ENCODE assay signal across 1 cellular context in genomic region chr3:160667452-160667851, GRCh38.
A peak's percentile ranks its signal among the peaks of the same experiment; 100 is the strongest.
TF ChIP-seq lines count a peak whose summit lies in the region.

No MANE protein-coding gene starts in this region.

TF ChIP-seq in HEK293, 187 proteins besides CTCF, POLR2A, EP300 and RAD21 (continued from another document):
- TF ChIP-seq ZNF48 (tag by site-specific recombination; IDR thresholded peaks at IDR 0.05): no peak
- TF ChIP-seq ZNF623 (tag by site-specific recombination; IDR thresholded peaks at IDR 0.05): no peak
- TF ChIP-seq ZNF791 (tag by site-specific recombination; IDR thresholded peaks at IDR 0.05): no peak
- no peak for TF ChIP-seq KLF7 (tag by site-specific recombination; IDR thresholded peaks at IDR 0.05; ENCODE audit: borderline replicate concordance)
- TF ChIP-seq ZNF433 (tag by site-specific recombination; IDR thresholded peaks at IDR 0.05; ENCODE audit: low read depth): no peak
- TF ChIP-seq ZNF146 (tag by site-specific recombination; IDR thresholded peaks at IDR 0.05): no peak
- TF ChIP-seq, protein P1, sequence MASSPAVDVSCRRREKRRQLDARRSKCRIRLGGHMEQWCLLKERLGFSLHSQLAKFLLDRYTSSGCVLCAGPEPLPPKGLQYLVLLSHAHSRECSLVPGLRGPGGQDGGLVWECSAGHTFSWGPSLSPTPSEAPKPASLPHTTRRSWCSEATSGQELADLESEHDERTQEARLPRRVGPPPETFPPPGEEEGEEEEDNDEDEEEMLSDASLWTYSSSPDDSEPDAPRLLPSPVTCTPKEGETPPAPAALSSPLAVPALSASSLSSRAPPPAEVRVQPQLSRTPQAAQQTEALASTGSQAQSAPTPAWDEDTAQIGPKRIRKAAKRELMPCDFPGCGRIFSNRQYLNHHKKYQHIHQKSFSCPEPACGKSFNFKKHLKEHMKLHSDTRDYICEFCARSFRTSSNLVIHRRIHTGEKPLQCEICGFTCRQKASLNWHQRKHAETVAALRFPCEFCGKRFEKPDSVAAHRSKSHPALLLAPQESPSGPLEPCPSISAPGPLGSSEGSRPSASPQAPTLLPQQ (tag by site-specific recombination; IDR thresholded peaks at IDR 0.05): no peak
- no peak for TF ChIP-seq HOXD13 (CRISPR knock-in tag; IDR thresholded peaks at IDR 0.05; ENCODE audit: borderline replicate concordance)
- no peak for TF ChIP-seq ZNF521 (tag by site-specific recombination; IDR thresholded peaks at IDR 0.05)
- TF ChIP-seq ZNF23 (tag by site-specific recombination; IDR thresholded peaks at IDR 0.05; ENCODE audit: borderline replicate concordance): no peak
- no peak for TF ChIP-seq SALL2 (tag by site-specific recombination; IDR thresholded peaks at IDR 0.05; ENCODE audit: borderline replicate concordance)
- TF ChIP-seq ZFP37 (tag by site-specific recombination; IDR thresholded peaks at IDR 0.05): peak; percentile 65; the same call in 1 of the 2 replicates
- TF ChIP-seq, protein P2, sequence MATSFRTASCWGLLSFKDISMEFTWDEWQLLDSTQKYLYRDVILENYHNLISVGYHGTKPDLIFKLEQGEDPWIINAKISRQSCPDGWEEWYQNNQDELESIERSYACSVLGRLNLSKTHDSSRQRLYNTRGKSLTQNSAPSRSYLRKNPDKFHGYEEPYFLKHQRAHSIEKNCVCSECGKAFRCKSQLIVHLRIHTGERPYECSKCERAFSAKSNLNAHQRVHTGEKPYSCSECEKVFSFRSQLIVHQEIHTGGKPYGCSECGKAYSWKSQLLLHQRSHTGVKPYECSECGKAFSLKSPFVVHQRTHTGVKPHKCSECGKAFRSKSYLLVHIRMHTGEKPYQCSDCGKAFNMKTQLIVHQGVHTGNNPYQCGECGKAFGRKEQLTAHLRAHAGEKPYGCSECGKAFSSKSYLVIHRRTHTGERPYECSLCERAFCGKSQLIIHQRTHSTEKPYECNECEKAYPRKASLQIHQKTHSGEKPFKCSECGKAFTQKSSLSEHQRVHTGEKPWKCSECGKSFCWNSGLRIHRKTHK (tag by site-specific recombination; IDR thresholded peaks at IDR 0.05): no peak
- TF ChIP-seq ZNF37A (tag by site-specific recombination; IDR thresholded peaks at IDR 0.05): no peak
